In genomic region chr1:210447456-210448057, GRCh38 we compare ENCODE assay signal across 1 cellular context.
TF ChIP-seq lines count a peak whose summit lies in the region.

No MANE protein-coding gene starts in this region.

TF ChIP-seq in GM12878, 131 proteins besides CTCF, POLR2A, EP300 and RAD21 (continued from another document):
- no peak for TF ChIP-seq CUX1 (IDR thresholded peaks at IDR 0.05; ENCODE audit: insufficient replicate concordance, low read depth, low read length)
- TF ChIP-seq CEBPB (IDR thresholded peaks at IDR 0.05; ENCODE audit: borderline replicate concordance in 1 of 2, low read depth in 2 of 2, low read length in 2 of 2) = no peak
- no peak for TF ChIP-seq HDAC2 (IDR thresholded peaks at IDR 0.05)
- no peak for TF ChIP-seq SPI1 (IDR thresholded peaks at IDR 0.05; ENCODE audit: borderline replicate concordance, insufficient read depth, low read depth, low read length)
